ENCODE assay signal across 24 cellular contexts in genomic region chr3:17213102-17213501, GRCh38.
DNase-seq lines count a peak whose midpoint lies in the region; ATAC-seq, FAIRE-seq and TF ChIP-seq lines count a peak whose summit lies in the region.
"Had no signal": no experiment of that assay in that cellular context is flagged by ENCODE, and none has a peak within 500 bp of the region (broad histone marks: within the 10 kb centered on the region; RNA-seq: fewer than 3 reads in every experiment).

No MANE protein-coding gene starts in this region.

- H3K23ac ChIP-seq in mesenchymal stem cell (ENCODE audit: low read length in 2 of 2): no peak overlapping the region

- H2BK12ac ChIP-seq in mesenchymal stem cell (ENCODE audit: low read length in 2 of 2): no peak overlapping the region

- no peak overlapping the region for H2BK120ac ChIP-seq in mesenchymal stem cell (ENCODE audit: low read depth, low read length)

- no peak overlapping the region for H2BK5ac ChIP-seq in mesenchymal stem cell (ENCODE audit: low read depth, low read length, poor library complexity, severe bottlenecking)

- peak overlapping the region; percentile 10 for H3K27ac ChIP-seq in epithelial cell of prostate
- H3K27ac ChIP-seq in mesenchymal stem cell (ENCODE audit: low read length, poor library complexity, severe bottlenecking): no peak overlapping the region
- no peak overlapping the region for H3K27ac ChIP-seq in uterus
- H3K27ac ChIP-seq: cardiac muscle cell, hepatocyte, pancreas, RWPE1, testis had no signal

- H3K36me3 ChIP-seq in mesenchymal stem cell (ENCODE audit: control insufficient read depth in 1 of 2, insufficient read depth in 2 of 2, low read depth in 1 of 2, low read length in 2 of 2) (peaks cover 0 to 12% of the 10 kb centered on the region in 2 experiments), uterus (no peaks in the 10 kb centered on the region)

- no peak overlapping the region for H3K18ac ChIP-seq in mesenchymal stem cell (ENCODE audit: low read depth in 1 of 2, low read length in 2 of 2)

- no peak for TF ChIP-seq POLR2A in GM12892 (IDR thresholded peaks at IDR 0.05; ENCODE audit: low read depth, low read length)
- no peak for TF ChIP-seq POLR2A in uterus (IDR thresholded peaks at IDR 0.05)

- H3K14ac ChIP-seq in mesenchymal stem cell (ENCODE audit: low read length in 2 of 2): no peak overlapping the region

- no peak for ATAC-seq in HG03097 (IDR thresholded peaks at IDR 0.05; ENCODE audit: low FRiP score, unreplicated experiment)
- no peak for ATAC-seq in stimulated activated naive CD8-positive, alpha-beta T cell treated with anti-CD3 and anti-CD28 coated beads, Interleukin-15, Interleukin-2, amounts not matched to agents 100 U/mL and 50 U/mL, for 24 hours
- ATAC-seq: natural killer cell treated with Interleukin-12 subunit alpha and Interleukin-12 subunit beta and Interleukin-15 and Interleukin-18, amount 100 ng/mL, for 72 hours; pancreas; right cardiac atrium had no signal

- no peak overlapping the region for H3K4ac ChIP-seq in mesenchymal stem cell (ENCODE audit: low read depth in 1 of 2, low read length in 2 of 2)

- intact Hi-C loops in uterus (cut with DNase I; ENCODE audit: low total_unique reads): no loop called here

- no peaks in the 10 kb centered on the region for H3K27me3 ChIP-seq in mesenchymal stem cell (ENCODE audit: control insufficient read depth in 1 of 2, insufficient read depth in 1 of 2, low read length in 2 of 2)
- no peaks in the 10 kb centered on the region for H3K27me3 ChIP-seq in uterus
- H3K27me3 ChIP-seq: cardiac muscle cell, hepatocyte, pancreas, testis had no signal

- no peak for TF ChIP-seq CTCF in uterus (IDR thresholded peaks at IDR 0.05)

- no peak overlapping the region for H3K4me2 ChIP-seq in mesenchymal stem cell (ENCODE audit: low read length, poor library complexity, severe bottlenecking)
- H3K4me2 ChIP-seq: hepatocyte had no signal

- H2AFZ ChIP-seq in mesenchymal stem cell (ENCODE audit: low read depth, low read length): no peak overlapping the region
- H2AFZ ChIP-seq: hepatocyte had no signal

- H3K4me1 ChIP-seq in mesenchymal stem cell (ENCODE audit: control insufficient read depth, insufficient read depth, low read depth, low read length): no peaks in the 10 kb centered on the region
- no peaks in the 10 kb centered on the region for H3K4me1 ChIP-seq in uterus
- H3K4me1 ChIP-seq: pancreas, testis had no signal

- H2AK5ac ChIP-seq in mesenchymal stem cell (ENCODE audit: low read length, severe bottlenecking): no peak overlapping the region

- H3K4me3 ChIP-seq in mesenchymal stem cell (ENCODE audit: insufficient read depth in 1 of 2, low read depth in 1 of 2, low read length in 2 of 2) (no peak overlapping the region), uterus (no peak overlapping the region)
- H3K4me3 ChIP-seq: cardiac muscle cell, hepatocyte, pancreas, testis had no signal

- H3K9me3 ChIP-seq in mesenchymal stem cell (ENCODE audit: control insufficient read depth, low read length) (no peaks in the 10 kb centered on the region), uterus (no peaks in the 10 kb centered on the region)
- H3K9me3 ChIP-seq: pancreas, testis had no signal

- 100% methylated on average over 2 of the region's 3 CpGs for WGBS in mesenchymal stem cell

- FAIRE-seq in GM12892 (lab: Jason Lieb, UNC): peak; percentile 56
- FAIRE-seq: pancreas had no signal

- no peak overlapping the region for H4K91ac ChIP-seq in mesenchymal stem cell (ENCODE audit: low read length)

- no peaks in the 10 kb centered on the region for H3K79me1 ChIP-seq in mesenchymal stem cell (replicated peaks; ENCODE audit: low read length, poor library complexity, severe bottlenecking)

- H3K9ac ChIP-seq in mesenchymal stem cell (ENCODE audit: low read length): no peak overlapping the region

- H2BK15ac ChIP-seq in mesenchymal stem cell (ENCODE audit: low read depth, poor library complexity, severe bottlenecking): no peak overlapping the region

- H4K8ac ChIP-seq in mesenchymal stem cell (ENCODE audit: low read length): no peak overlapping the region

- no peak for DNase-seq in GM12892 (ENCODE audit: insufficient read length)
- DNase-seq in NCI-H226: peak; percentile 16
- DNase-seq in epithelial cell of prostate (ENCODE audit: low read depth, low spot score): peak; percentile 31
- peak; percentile 22 for DNase-seq in mesenchymal stem cell
- DNase-seq in effector CD4-positive, alpha-beta T cell: no peak
- no peak for DNase-seq in uterus
- no peak for DNase-seq in stimulated activated naive CD8-positive, alpha-beta T cell treated with anti-CD3 and anti-CD28 coated beads, Interleukin-15, Interleukin-2, amounts not matched to agents 100 U/mL and 50 U/mL, for 24 hours
- DNase-seq: activated naive CD4-positive, alpha-beta T cell treated with anti-CD3 and anti-CD28 coated beads, Interleukin-2, amount 10 ng/mL, durations not matched to agents 7 days and 5 days; C1 segment of cervical spinal cord; Calu3; NCI-H1092; NCI-H187 treated with DMSO at 0.1 percent for 48 hours; NCI-H345; NCI-H82; pancreas; right cardiac atrium; stimulated activated CD4-positive, alpha-beta T cell treated with anti-CD3 and anti-CD28 coated beads, Interleukin-4, amount 100 ng/mL, for 4 hours; stimulated activated naive CD4-positive, alpha-beta T cell; testis had no signal

Comparison
In these comparisons a context has a peak if more than half of its experiments do, and no peak if none do; other contexts are left out.
1. DNase-seq: peak in NCI-H226 (single experiment), epithelial cell of prostate (single experiment) and mesenchymal stem cell (single experiment); none in GM12892 (single experiment), effector CD4-positive, alpha-beta T cell (single experiment), uterus (0 of 2) and stimulated activated naive CD8-positive, alpha-beta T cell treated with anti-CD3 and anti-CD28 coated beads, Interleukin-15, Interleukin-2, amounts not matched to agents 100 U/mL and 50 U/mL, for 24 hours (single experiment).